33 cellular contexts compared by ENCODE assay signal in genomic region chr11:35983965-35984364, GRCh38. TPM values are rescaled to one million over a fixed set of nuclear protein-coding genes. Genes with fewer than 3 reads are reported as not detected.
"Had no signal": no experiment of that assay in that cellular context is flagged by ENCODE, and none has a peak within 500 bp of the region (broad histone marks: within the 10 kb centered on the region; RNA-seq: fewer than 3 reads in every experiment).

No MANE protein-coding gene starts in this region.

- H2AFZ ChIP-seq: PC-9 had no signal

- H3K4me3 ChIP-seq: PC-9 had no signal

- H3K27ac ChIP-seq: PC-9, RWPE1, VCaP had no signal

- DNase-seq: activated CD4-positive, alpha-beta memory T cell treated with anti-CD3 and anti-CD28 coated beads, Interleukin-2, amount 10 ng/mL, durations not matched to agents 7 days and 5 days; activated CD4-positive, alpha-beta T cell treated with anti-CD3 and anti-CD28 coated beads for 1 hour; activated CD4-positive, alpha-beta T cell treated with anti-CD3 and anti-CD28 coated beads for 48 hours; activated CD4-positive, CD25-positive, alpha-beta regulatory T cell; activated CD8-positive, alpha-beta memory T cell treated with anti-CD3 and anti-CD28 coated beads for 24 hours; activated CD8-positive, alpha-beta memory T cell treated with anti-CD3 and anti-CD28 coated beads, Interleukin-2, amount 10 ng/mL, durations not matched to agents 7 days and 5 days; activated CD8-positive, alpha-beta memory T cell treated with anti-CD3 and anti-CD28 coated beads, Interleukin-2, amount 50 U/mL, for 48 hours; activated effector memory CD4-positive, alpha-beta T cell treated with Interleukin-2 at 50 U/mL for 16 hours; activated naive CD4-positive, alpha-beta T cell treated with anti-CD3 and anti-CD28 coated beads, Interleukin-2, amount 10 ng/mL, durations not matched to agents 7 days and 5 days; activated naive CD8-positive, alpha-beta T cell treated with anti-CD3 and anti-CD28 coated beads, Interleukin-2, amount 50 U/mL, for 24 hours; activated T-cell treated with anti-CD3 and anti-CD28 coated beads, Interleukin-2, amount 50 U/mL, for 48 hours; anterior cingulate cortex; caudate nucleus; NCI-H1105; NCI-H1417 treated with DMSO at 0.1 percent for 48 hours; NCI-H187 treated with DMSO at 0.1 percent for 48 hours; NCI-H2081; NCI-H2171 treated with DMSO at 0.1 percent for 48 hours; NCI-H2227 treated with DMSO at 0.1 percent for 48 hours; NCI-H446; NCI-H510A treated with DMSO at 0.1 percent for 48 hours; NCI-H526 treated with DMSO at 0.1 percent for 48 hours; NK-92 treated with Interleukin-12 subunit alpha and Interleukin-12 subunit beta, amount 100 ng/mL, for 24 hours; PC-9; SIG-M5; T-cell; T-helper 2 cell; T-helper 9 cell had no signal

- ATAC-seq: activated CD8-positive, alpha-beta memory T cell treated with anti-CD3 and anti-CD28 coated beads, Interleukin-2, amount 10 ng/mL, durations not matched to agents 7 days and 5 days; activated naive CD8-positive, alpha-beta T cell treated with anti-CD3 and anti-CD28 coated beads, Interleukin-2, amount 50 U/mL, for 24 hours; Right ventricle myocardium inferior; SK-N-SH treated with all-trans-retinoic acid at 6 μM for 48 hours; T-cell had no signal

- H3K4me2 ChIP-seq: PC-9 had no signal

RNA-seq across cellular contexts. Expression of gene LDLRAD3, which starts 40.1 kb away (rescaled TPM):
- total RNA-seq: activated CD4-positive, alpha-beta memory T cell treated with anti-CD3 and anti-CD28 coated beads, Interleukin-2, amount 10 ng/mL, durations not matched to agents 7 days and 5 days; activated CD8-positive, alpha-beta memory T cell treated with anti-CD3 and anti-CD28 coated beads, Interleukin-2, amount 10 ng/mL, durations not matched to agents 7 days and 5 days; OCI-LY7 had no signal
